In genomic region chr9:91024841-91025240, GRCh38 we compare ENCODE assay signal across 17 cellular contexts.
DNase-seq lines count a peak whose midpoint lies in the region; ATAC-seq, FAIRE-seq and TF ChIP-seq lines count a peak whose summit lies in the region.
"Had no signal": no experiment of that assay in that cellular context is flagged by ENCODE, and none has a peak within 500 bp of the region (broad histone marks: within the 10 kb centered on the region; RNA-seq: fewer than 3 reads in every experiment).

No MANE protein-coding gene starts in this region.

- no peaks in the 10 kb centered on the region for H3F3A ChIP-seq in GM23338 (replicated peaks; ENCODE audit: low read depth)

- no peaks in the 10 kb centered on the region for H3K36me3 Mint-ChIP-seq in GM23338 (ENCODE audit: low read depth)
- H3K36me3 Mint-ChIP-seq: CD4-positive, alpha-beta memory T cell had no signal

- peak; percentile 4 for FAIRE-seq in endothelial cell of umbilical vein (lab: Jason Lieb, UNC)
- FAIRE-seq: G401.6, GM12892, GM19239, H54 had no signal

- H2AFZ ChIP-seq in GM23338 (peak overlapping the region; percentile 30; the same call in 1 of the 2 replicates), endothelial cell of umbilical vein (ENCODE audit: low read depth, low read length) (no peak overlapping the region)

- POLR2A ChIA-PET in endothelial cell of umbilical vein (lab: Charles Lee): no interaction called here

- H3K9ac ChIP-seq in endothelial cell of umbilical vein (replicated peaks; ENCODE audit: extremely low read depth, insufficient read depth, low read length): no peak overlapping the region

- no peak overlapping the region for H3K4me3 Mint-ChIP-seq in GM23338
- H3K4me3 Mint-ChIP-seq: CD4-positive, alpha-beta memory T cell had no signal

- TF ChIP-seq CTCF in GM23338 (conservative IDR thresholded peaks at IDR 0.05; ENCODE audit: low read depth in 2 of 2) (no peak), endothelial cell of umbilical vein (IDR thresholded peaks at IDR 0.05; ENCODE audit: extremely low read depth in 1 of 2, insufficient read depth in 1 of 2, low read depth in 1 of 2, low read length in 2 of 2) (no peak)

- H4K20me1 ChIP-seq in GM23338 (replicated peaks; ENCODE audit: insufficient read depth) (no peaks in the 10 kb centered on the region), endothelial cell of umbilical vein (replicated peaks; ENCODE audit: control insufficient read depth, extremely low read depth, insufficient read depth, low read length) (no peaks in the 10 kb centered on the region)

- H3K9me2 ChIP-seq in GM23338 (ENCODE audit: insufficient read depth): 0 out of 2 replicates have a peak, but pooled peaks cover 5% of the 10 kb centered on the region

- TF ChIP-seq POLR2A in endothelial cell of umbilical vein (IDR thresholded peaks at IDR 0.05; ENCODE audit: low read depth, low read length): no peak

- no peak overlapping the region for H3K4me3 ChIP-seq in GM23338
- no peak overlapping the region for H3K4me3 ChIP-seq in endothelial cell of umbilical vein (replicated peaks in 1 of 3; ENCODE audit: insufficient read depth in 1 of 3, low read depth in 1 of 3, low read length in 3 of 3)
- H3K4me3 ChIP-seq in HAP-1: no peak overlapping the region

- H3K9me3 Mint-ChIP-seq in GM23338: no peaks in the 10 kb centered on the region; the same call in 2 of the 3 replicates

- no peaks in the 10 kb centered on the region for H3K27me3 ChIP-seq in GM23338 (ENCODE audit: insufficient read depth)
- H3K27me3 ChIP-seq in endothelial cell of umbilical vein (ENCODE audit: control insufficient read depth in 2 of 2, insufficient read depth in 2 of 2, low read length in 2 of 2): peaks cover 0 to 2% of the 10 kb centered on the region in 2 experiments
- no peaks in the 10 kb centered on the region for H3K27me3 ChIP-seq in HAP-1 (ENCODE audit: low read depth)

- H3K4me1 Mint-ChIP-seq in GM23338: no peaks in the 10 kb centered on the region; the same call in 2 of the 3 replicates
- H3K4me1 Mint-ChIP-seq: CD4-positive, alpha-beta memory T cell had no signal

- H3K9me3 ChIP-seq in endothelial cell of umbilical vein (replicated peaks; ENCODE audit: control insufficient read depth, insufficient read depth, low read length) (no peaks in the 10 kb centered on the region), HAP-1 (no peaks in the 10 kb centered on the region)

- no peaks in the 10 kb centered on the region for H3K9me1 ChIP-seq in endothelial cell of umbilical vein (replicated peaks; ENCODE audit: control insufficient read depth, extremely low read depth, insufficient read depth, low read length)

- no peaks in the 10 kb centered on the region for H3K79me2 ChIP-seq in GM23338 (replicated peaks; ENCODE audit: insufficient read depth)
- H3K79me2 ChIP-seq in endothelial cell of umbilical vein (ENCODE audit: control insufficient read depth, insufficient read depth, low read length): no peaks in the 10 kb centered on the region

- intact Hi-C loops in endothelial cell of umbilical vein (cut with micrococcal nuclease): no loop called here

- H3K27ac Mint-ChIP-seq in GM23338: no peak overlapping the region
- H3K27ac Mint-ChIP-seq: CD4-positive, alpha-beta memory T cell had no signal

- H3K27ac ChIP-seq in GM23338 (ENCODE audit: low read depth): no peak overlapping the region
- H3K27ac ChIP-seq in endothelial cell of umbilical vein (ENCODE audit: insufficient read depth, low read depth, low read length): no peak overlapping the region

- no peak overlapping the region for H3K4me2 ChIP-seq in GM23338
- H3K4me2 ChIP-seq in endothelial cell of umbilical vein (ENCODE audit: insufficient read depth, low read length): no peak overlapping the region

- peaks cover 2% of the 10 kb centered on the region for H3K27me3 Mint-ChIP-seq in GM23338 (ENCODE audit: insufficient read depth, low read depth, poor library complexity)

- peak; percentile 68 for DNase-seq in G401 (ENCODE audit: low spot score)
- no peak for DNase-seq in GM23338 (ENCODE audit: low spot score)
- no peak for DNase-seq in endothelial cell of umbilical vein (ENCODE audit: low read depth, low spot score)
- DNase-seq in NCI-H1048 (lab: John Stamatoyannopoulos, UW): no peak
- no peak for DNase-seq in HAP-1 (ENCODE audit: low spot score in 2 of 2)
- DNase-seq: Calu3; CD4-positive, alpha-beta memory T cell; COR-L47; DMS53; DMS79 treated with DMSO at 0.1 percent for 48 hours; GOT3; HCEC 1CT had no signal

- dilution Hi-C loops in endothelial cell of umbilical vein (cut with MboI; ENCODE audit: extremely low pct_ligation_motif_present, low sequenced_read_pairs): no loop called here

- H3K36me3 ChIP-seq in GM23338 (ENCODE audit: insufficient read depth) (no peaks in the 10 kb centered on the region), endothelial cell of umbilical vein (ENCODE audit: control insufficient read depth in 2 of 2, extremely low read depth in 1 of 2, insufficient read depth in 2 of 2, low read length in 2 of 2) (no peaks in the 10 kb centered on the region), HAP-1 (replicated peaks) (no peaks in the 10 kb centered on the region)

- CTCF ChIA-PET in endothelial cell of umbilical vein (lab: Charles Lee): interaction anchor here (1.3 kb wide), 1 partner anchor 110 kb away, joined by 4 read pairs; no protein-coding TSS in a partner anchor

- in situ Hi-C loops in G401 (cut with HindIII; ENCODE audit: low sequenced_read_pairs) (no loop called here), HAP-1 (cut with MboI; ENCODE audit: low sequenced_read_pairs) (no loop called here)

- ATAC-seq in GM23338 (no peak), GM18907 (IDR thresholded peaks at IDR 0.05; ENCODE audit: unreplicated experiment) (no peak)

- H3K4me1 ChIP-seq in GM23338 (ENCODE audit: insufficient read depth) (no peaks in the 10 kb centered on the region), endothelial cell of umbilical vein (ENCODE audit: control insufficient read depth, extremely low read depth, insufficient read depth, low read length) (no peaks in the 10 kb centered on the region), HAP-1 (no peaks in the 10 kb centered on the region)

- no TSS peak for BruUV-seq in endothelial cell of umbilical vein (replicated peaks; lab: Mats Ljungman, UMichigan)

TF ChIP-seq in GM23338, 12 proteins besides CTCF, POLR2A, EP300 and RAD21 (continues in another document):
- TF ChIP-seq ETS1 (IDR thresholded peaks at IDR 0.05): no peak
- no peak for TF ChIP-seq EZH2phosphoT487 (IDR thresholded peaks at IDR 0.05; ENCODE audit: unreplicated experiment)
- no peak for TF ChIP-seq EZH2 (IDR thresholded peaks at IDR 0.05; ENCODE audit: low read depth, unreplicated experiment)
- TF ChIP-seq JUNB (IDR thresholded peaks at IDR 0.05; ENCODE audit: unreplicated experiment): no peak
- TF ChIP-seq STAT1 (IDR thresholded peaks at IDR 0.05; ENCODE audit: unreplicated experiment): no peak
- no peak for TF ChIP-seq ZNF114 (CRISPR knock-in tag; IDR thresholded peaks at IDR 0.05)

TF ChIP-seq in endothelial cell of umbilical vein, 7 proteins besides CTCF, POLR2A, EP300 and RAD21:
- TF ChIP-seq FOS (IDR thresholded peaks at IDR 0.05; ENCODE audit: borderline replicate concordance, insufficient read depth, low read length) (no peak), MAX (IDR thresholded peaks at IDR 0.05; ENCODE audit: insufficient read depth, insufficient read length) (no peak), MYC (IDR thresholded peaks at IDR 0.05; ENCODE audit: low read depth, low read length) (no peak), POLR2AphosphoS5 (IDR thresholded peaks at IDR 0.05; ENCODE audit: insufficient read depth, low read depth, low read length) (no peak), GATA2 (IDR thresholded peaks at IDR 0.05; ENCODE audit: insufficient read depth, insufficient read length, low read depth, low read length) (no peak), JUN (IDR thresholded peaks at IDR 0.05; ENCODE audit: borderline replicate concordance, insufficient read depth, insufficient read length, low read depth) (no peak), EZH2 (IDR thresholded peaks at IDR 0.05; ENCODE audit: borderline replicate concordance, low read depth, low read length, severe bottlenecking) (no peak)
